In the genomic region with DNA sequence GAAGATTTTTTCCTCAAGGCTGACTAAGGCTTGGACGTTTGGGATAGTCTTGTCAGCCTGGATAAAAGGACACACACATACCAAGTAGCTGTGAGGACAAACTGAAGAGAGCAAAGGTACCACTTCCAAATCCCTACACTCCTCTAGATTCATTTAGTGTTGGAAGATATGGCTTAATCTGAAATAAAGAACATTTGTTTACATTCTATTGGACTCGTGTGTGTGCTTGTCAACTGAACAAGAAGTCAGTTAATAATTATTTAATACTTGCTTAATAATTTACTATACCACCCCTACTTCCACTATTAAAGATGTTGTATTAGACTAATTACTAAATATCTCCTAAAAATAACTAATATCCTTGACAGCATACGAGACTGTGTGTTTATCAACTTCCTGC, we compare ENCODE assay signal across 29 cellular contexts.
"Had no signal": no experiment of that assay in that cellular context is flagged by ENCODE, and none has a peak within 500 bp of the region (broad histone marks: within the 10 kb centered on the region; RNA-seq: fewer than 3 reads in every experiment).

No MANE protein-coding gene starts in this region.

- H3K9me3 ChIP-seq: stomach, suprapubic skin, testis, thoracic aorta, thyroid gland, tibial artery, tibial nerve, transverse colon, upper lobe of left lung, upper lobe of right lung, uterus, vagina had no signal

- H3K9me3 Mint-ChIP-seq: stimulated activated naive B cell treated with anti-CD40 and anti-IgM and Interleukin-4, amounts not matched to agents 10 μg/mL and 1 μg/mL and 100 μg/mL, for 72 hours; stimulated activated naive CD8-positive, alpha-beta T cell treated with anti-CD3 and anti-CD28 coated beads, Interleukin-15, Interleukin-2, amounts not matched to agents 100 ng/mL and 50 ng/mL, for 24 hours; type B pancreatic cell had no signal

- H3K27me3 ChIP-seq: stomach, suprapubic skin, testis, thyroid gland, tibial artery, tibial nerve, transverse colon, upper lobe of left lung, upper lobe of right lung, uterus, vagina had no signal

- H3K36me3 ChIP-seq: stomach, suprapubic skin, thoracic aorta, thyroid gland, tibial artery, tibial nerve, transverse colon, upper lobe of left lung, upper lobe of right lung, uterus, vagina had no signal

- DNase-seq: stimulated activated CD4-positive, alpha-beta T cell treated with anti-CD3 and anti-CD28 coated beads, Interleukin-2, amount 100 ng/mL, for 48 hours; stimulated activated CD4-positive, alpha-beta T cell treated with anti-CD3 and anti-CD28 coated beads, Interleukin-4, amount 100 ng/mL, for 1 hour; stimulated activated CD4-positive, alpha-beta T cell treated with anti-CD3 and anti-CD28 coated beads, Interleukin-4, amount 100 ng/mL, for 24 hours; stimulated activated CD4-positive, alpha-beta T cell treated with anti-CD3 and anti-CD28 coated beads, Interleukin-4, amount 100 ng/mL, for 4 hours; stimulated activated CD8-positive, alpha-beta memory T cell treated with anti-CD3 and anti-CD28 coated beads, Interleukin-4, amount 100 ng/mL, for 48 hours; stimulated activated naive B cell treated with anti-CD40 and anti-IgM and Interleukin-4, amounts not matched to agents 10 μg/mL and 1 μg/mL and 100 μg/mL, for 72 hours; stimulated activated naive CD4-positive, alpha-beta T cell; stimulated activated naive CD4-positive, alpha-beta T cell treated with Interleukin-2 at 50 U/mL for 16 hours; stimulated activated naive CD8-positive, alpha-beta T cell treated with anti-CD3 and anti-CD28 coated beads, Interleukin-15, amount 100 ng/mL, for 72 hours; stimulated activated naive CD8-positive, alpha-beta T cell treated with anti-CD3 and anti-CD28 coated beads, Interleukin-15, Interleukin-2, amounts not matched to agents 100 U/mL and 50 U/mL, for 24 hours; stomach; substantia nigra; testis; thyroid gland; tibial artery; transverse colon; trophoblast cell; upper lobe of left lung; upper lobe of right lung; uterus had no signal

- FAIRE-seq: urothelium cell line had no signal

- H3K27ac Mint-ChIP-seq: stimulated activated effector memory CD8-positive, alpha-beta T cell treated with anti-CD3 and anti-CD28 coated beads, Interleukin-12 subunit alpha, Interleukin-12 subunit beta, amount 100 ng/mL, for 72 hours; stimulated activated memory B cell treated with anti-CD40 and anti-IgM and Interleukin-4, amounts not matched to agents 10 μg/mL and 1 μg/mL and 100 μg/mL, for 72 hours; stimulated activated naive B cell treated with anti-CD40 and anti-IgM and Interleukin-4, amounts not matched to agents 10 μg/mL and 1 μg/mL and 100 μg/mL, for 72 hours; stimulated activated naive CD8-positive, alpha-beta T cell treated with anti-CD3 and anti-CD28 coated beads, Interleukin-15, amount 100 ng/mL, for 72 hours; stimulated activated naive CD8-positive, alpha-beta T cell treated with anti-CD3 and anti-CD28 coated beads, Interleukin-15, Interleukin-2, amounts not matched to agents 100 ng/mL and 50 ng/mL, for 24 hours; type B pancreatic cell had no signal

- H3K4me1 Mint-ChIP-seq: stimulated activated effector memory CD8-positive, alpha-beta T cell treated with anti-CD3 and anti-CD28 coated beads, Interleukin-12 subunit alpha, Interleukin-12 subunit beta, amount 100 ng/mL, for 72 hours; stimulated activated memory B cell treated with anti-CD40 and anti-IgM and Interleukin-4, amounts not matched to agents 10 μg/mL and 1 μg/mL and 100 μg/mL, for 72 hours; stimulated activated naive B cell treated with anti-CD40 and anti-IgM and Interleukin-4, amounts not matched to agents 10 μg/mL and 1 μg/mL and 100 μg/mL, for 72 hours; stimulated activated naive CD8-positive, alpha-beta T cell treated with anti-CD3 and anti-CD28 coated beads, Interleukin-15, amount 100 ng/mL, for 72 hours had no signal

- H3K36me3 Mint-ChIP-seq: stimulated activated effector memory CD8-positive, alpha-beta T cell treated with anti-CD3 and anti-CD28 coated beads, Interleukin-12 subunit alpha, Interleukin-12 subunit beta, amount 100 ng/mL, for 72 hours; stimulated activated memory B cell treated with anti-CD40 and anti-IgM and Interleukin-4, amounts not matched to agents 10 μg/mL and 1 μg/mL and 100 μg/mL, for 72 hours; stimulated activated naive B cell treated with anti-CD40 and anti-IgM and Interleukin-4, amounts not matched to agents 10 μg/mL and 1 μg/mL and 100 μg/mL, for 72 hours; type B pancreatic cell had no signal

- ATAC-seq: stimulated activated effector memory CD8-positive, alpha-beta T cell treated with anti-CD3 and anti-CD28 coated beads, Interleukin-12 subunit alpha, Interleukin-12 subunit beta, amount 100 ng/mL, for 72 hours; stimulated activated memory B cell treated with anti-CD40 and anti-IgM and Interleukin-4, amounts not matched to agents 10 μg/mL and 1 μg/mL and 100 μg/mL, for 72 hours; stimulated activated naive B cell treated with anti-CD40 and anti-IgM and Interleukin-4, amounts not matched to agents 10 μg/mL and 1 μg/mL and 100 μg/mL, for 72 hours; stimulated activated naive CD8-positive, alpha-beta T cell treated with anti-CD3 and anti-CD28 coated beads, Interleukin-15, amount 100 ng/mL, for 72 hours; stimulated activated naive CD8-positive, alpha-beta T cell treated with anti-CD3 and anti-CD28 coated beads, Interleukin-15, Interleukin-2, amounts not matched to agents 100 U/mL and 50 U/mL, for 24 hours; upper lobe of right lung had no signal

- H3K4me3 ChIP-seq: stomach, suprapubic skin, testis, thoracic aorta, thyroid gland, tibial artery, tibial nerve, transverse colon, upper lobe of left lung, upper lobe of right lung, uterus, vagina had no signal

- H3K27me3 Mint-ChIP-seq: stimulated activated naive CD8-positive, alpha-beta T cell treated with anti-CD3 and anti-CD28 coated beads, Interleukin-15, amount 100 ng/mL, for 72 hours had no signal

- H3K4me1 ChIP-seq: stomach, suprapubic skin, testis, thyroid gland, tibial artery, tibial nerve, transverse colon, upper lobe of left lung, upper lobe of right lung, uterus, vagina had no signal

- H3K4me3 Mint-ChIP-seq: stimulated activated effector memory CD8-positive, alpha-beta T cell treated with anti-CD3 and anti-CD28 coated beads, Interleukin-12 subunit alpha, Interleukin-12 subunit beta, amount 100 ng/mL, for 72 hours; stimulated activated memory B cell treated with anti-CD40 and anti-IgM and Interleukin-4, amounts not matched to agents 10 μg/mL and 1 μg/mL and 100 μg/mL, for 72 hours; stimulated activated naive B cell treated with anti-CD40 and anti-IgM and Interleukin-4, amounts not matched to agents 10 μg/mL and 1 μg/mL and 100 μg/mL, for 72 hours; stimulated activated naive CD8-positive, alpha-beta T cell treated with anti-CD3 and anti-CD28 coated beads, Interleukin-15, amount 100 ng/mL, for 72 hours; stimulated activated naive CD8-positive, alpha-beta T cell treated with anti-CD3 and anti-CD28 coated beads, Interleukin-15, Interleukin-2, amounts not matched to agents 100 ng/mL and 50 ng/mL, for 24 hours; type B pancreatic cell had no signal

- H3K27ac ChIP-seq: stomach, suprapubic skin, testis, thoracic aorta, thyroid gland, tibial artery, tibial nerve, transverse colon, upper lobe of left lung, upper lobe of right lung, uterus, vagina had no signal
